30 cellular contexts compared by ENCODE assay signal in genomic region chr3:50441818-50442217, GRCh38.
"Had no signal": no experiment of that assay in that cellular context is flagged by ENCODE, and none has a peak within 500 bp of the region (broad histone marks: within the 10 kb centered on the region; RNA-seq: fewer than 3 reads in every experiment).

No MANE protein-coding gene starts in this region.

- H3K27ac ChIP-seq: esophagus muscularis mucosa, left lung, neural progenitor cell, suprapubic skin, tibial artery, WERI-Rb-1 had no signal

- ATAC-seq: activated CD4-positive, CD25-positive, alpha-beta regulatory T cell treated with anti-CD3 and anti-CD28 coated beads, Interleukin-2, amount 50 U/mL, for 24 hours; left lung; naive thymus-derived CD8-positive, alpha-beta T cell; sciatic nerve; stimulated activated naive B cell treated with anti-CD40 and anti-IgM and Interleukin-4, amounts not matched to agents 10 μg/mL and 1 μg/mL and 100 μg/mL, for 72 hours had no signal

- H3K4me3 Mint-ChIP-seq: activated naive CD4-positive, alpha-beta T cell treated with anti-CD3 and anti-CD28 coated beads, Interleukin-2, amount 10 ng/mL, durations not matched to agents 7 days and 5 days; activated naive CD8-positive, alpha-beta T cell treated with anti-CD3 and anti-CD28 coated beads, Interleukin-2, amount 10 ng/mL, durations not matched to agents 7 days and 5 days; central memory CD8-positive, alpha-beta T cell; dendritic cell treated with granulocyte-macrophage colony-stimulating factor and Interleukin-4, amounts not matched to agents 40 ng/mL and 50 ng/mL, for 4 days; mesothelial cell of epicardium; naive thymus-derived CD8-positive, alpha-beta T cell; neural progenitor cell; stimulated activated naive B cell treated with anti-CD40 and anti-IgM and Interleukin-4, amounts not matched to agents 10 μg/mL and 1 μg/mL and 100 μg/mL, for 72 hours; T-helper 1 cell treated with Interleukin-12 subunit alpha and Interleukin-12 subunit beta and Interleukin-4 antibody, amounts not matched to agents 30 μg/mL and 1 μg/mL, for 36 hours had no signal

- H2AFZ ChIP-seq: neural progenitor cell had no signal

- H3K9me3 ChIP-seq: esophagus muscularis mucosa, heart right ventricle, left lung, suprapubic skin, tibial artery had no signal

- H3K27me3 Mint-ChIP-seq: activated naive CD8-positive, alpha-beta T cell treated with anti-CD3 and anti-CD28 coated beads, Interleukin-2, amount 10 ng/mL, durations not matched to agents 7 days and 5 days; central memory CD8-positive, alpha-beta T cell; dendritic cell treated with granulocyte-macrophage colony-stimulating factor and Interleukin-4, amounts not matched to agents 40 ng/mL and 50 ng/mL, for 4 days; naive thymus-derived CD8-positive, alpha-beta T cell had no signal

- H3K4me1 Mint-ChIP-seq: mesothelial cell of epicardium; stimulated activated naive B cell treated with anti-CD40 and anti-IgM and Interleukin-4, amounts not matched to agents 10 μg/mL and 1 μg/mL and 100 μg/mL, for 72 hours had no signal

- H3K4me2 ChIP-seq: neural progenitor cell had no signal

- H3K9me3 Mint-ChIP-seq: activated naive CD4-positive, alpha-beta T cell treated with anti-CD3 and anti-CD28 coated beads, Interleukin-2, amount 10 ng/mL, durations not matched to agents 7 days and 5 days; activated naive CD8-positive, alpha-beta T cell treated with anti-CD3 and anti-CD28 coated beads, Interleukin-2, amount 10 ng/mL, durations not matched to agents 7 days and 5 days; central memory CD8-positive, alpha-beta T cell; dendritic cell treated with granulocyte-macrophage colony-stimulating factor and Interleukin-4, amounts not matched to agents 40 ng/mL and 50 ng/mL, for 4 days; mesothelial cell of epicardium; naive thymus-derived CD8-positive, alpha-beta T cell; neural progenitor cell; stimulated activated naive B cell treated with anti-CD40 and anti-IgM and Interleukin-4, amounts not matched to agents 10 μg/mL and 1 μg/mL and 100 μg/mL, for 72 hours; T-helper 1 cell treated with Interleukin-12 subunit alpha and Interleukin-12 subunit beta and Interleukin-4 antibody, amounts not matched to agents 30 μg/mL and 1 μg/mL, for 36 hours had no signal

- H3K4me3 ChIP-seq: esophagus muscularis mucosa, heart right ventricle, left lung, neural progenitor cell, suprapubic skin, tibial artery had no signal

- DNase-seq: activated CD4-positive, alpha-beta T cell treated with anti-CD3 and anti-CD28 coated beads for 48 hours; activated CD4-positive, alpha-beta T cell treated with anti-CD3 and anti-CD28 coated beads, Interleukin-2, amount 50 U/mL, for 48 hours; activated CD8-positive, alpha-beta memory T cell treated with anti-CD3 and anti-CD28 coated beads, Interleukin-2, amount 50 U/mL, for 4 hours; activated gamma-delta T cell; activated naive CD4-positive, alpha-beta T cell treated with anti-CD3 and anti-CD28 coated beads, Interleukin-2, amount 10 ng/mL, durations not matched to agents 7 days and 5 days; activated naive CD8-positive, alpha-beta T cell treated with anti-CD3 and anti-CD28 coated beads, Interleukin-2, amount 10 ng/mL, durations not matched to agents 7 days and 5 days; activated T-cell treated with anti-CD3 and anti-CD28 coated beads, Interleukin-2, amount 50 U/mL, for 1 hour; foreskin melanocyte; kidney glomerular epithelial cell; mammary epithelial cell; naive thymus-derived CD8-positive, alpha-beta T cell; small intestine; stimulated activated CD4-positive, alpha-beta T cell treated with anti-CD3 and anti-CD28 coated beads, Interleukin-4, amount 100 ng/mL, for 4 hours; stimulated activated CD8-positive, alpha-beta memory T cell treated with anti-CD3 and anti-CD28 coated beads, Interleukin-4, amount 100 ng/mL, for 48 hours; stimulated activated naive B cell treated with anti-CD40 and anti-IgM and Interleukin-4, amounts not matched to agents 10 μg/mL and 1 μg/mL and 100 μg/mL, for 72 hours; SW 1271; T1000; tibial artery; WERI-Rb-1 had no signal

- H3K4me1 ChIP-seq: neural progenitor cell, suprapubic skin, tibial artery had no signal

- H3K36me3 ChIP-seq: esophagus muscularis mucosa, heart right ventricle, left lung, neural progenitor cell, suprapubic skin, tibial artery, WERI-Rb-1 had no signal

- H3K27me3 ChIP-seq: esophagus muscularis mucosa, heart right ventricle, left lung, neural progenitor cell, suprapubic skin had no signal

- H3K36me3 Mint-ChIP-seq: activated naive CD4-positive, alpha-beta T cell treated with anti-CD3 and anti-CD28 coated beads, Interleukin-2, amount 10 ng/mL, durations not matched to agents 7 days and 5 days; activated naive CD8-positive, alpha-beta T cell treated with anti-CD3 and anti-CD28 coated beads, Interleukin-2, amount 10 ng/mL, durations not matched to agents 7 days and 5 days; mesothelial cell of epicardium; naive thymus-derived CD8-positive, alpha-beta T cell; neural progenitor cell; stimulated activated naive B cell treated with anti-CD40 and anti-IgM and Interleukin-4, amounts not matched to agents 10 μg/mL and 1 μg/mL and 100 μg/mL, for 72 hours had no signal

- H3K27ac Mint-ChIP-seq: activated naive CD4-positive, alpha-beta T cell treated with anti-CD3 and anti-CD28 coated beads, Interleukin-2, amount 10 ng/mL, durations not matched to agents 7 days and 5 days; activated naive CD8-positive, alpha-beta T cell treated with anti-CD3 and anti-CD28 coated beads, Interleukin-2, amount 10 ng/mL, durations not matched to agents 7 days and 5 days; dendritic cell treated with granulocyte-macrophage colony-stimulating factor and Interleukin-4, amounts not matched to agents 40 ng/mL and 50 ng/mL, for 4 days; mesothelial cell of epicardium; neural progenitor cell; stimulated activated naive B cell treated with anti-CD40 and anti-IgM and Interleukin-4, amounts not matched to agents 10 μg/mL and 1 μg/mL and 100 μg/mL, for 72 hours; T-helper 1 cell treated with Interleukin-12 subunit alpha and Interleukin-12 subunit beta and Interleukin-4 antibody, amounts not matched to agents 30 μg/mL and 1 μg/mL, for 36 hours had no signal

- H3K9ac ChIP-seq: neural progenitor cell had no signal
